1 cellular context compared by ENCODE assay signal in the genomic region with DNA sequence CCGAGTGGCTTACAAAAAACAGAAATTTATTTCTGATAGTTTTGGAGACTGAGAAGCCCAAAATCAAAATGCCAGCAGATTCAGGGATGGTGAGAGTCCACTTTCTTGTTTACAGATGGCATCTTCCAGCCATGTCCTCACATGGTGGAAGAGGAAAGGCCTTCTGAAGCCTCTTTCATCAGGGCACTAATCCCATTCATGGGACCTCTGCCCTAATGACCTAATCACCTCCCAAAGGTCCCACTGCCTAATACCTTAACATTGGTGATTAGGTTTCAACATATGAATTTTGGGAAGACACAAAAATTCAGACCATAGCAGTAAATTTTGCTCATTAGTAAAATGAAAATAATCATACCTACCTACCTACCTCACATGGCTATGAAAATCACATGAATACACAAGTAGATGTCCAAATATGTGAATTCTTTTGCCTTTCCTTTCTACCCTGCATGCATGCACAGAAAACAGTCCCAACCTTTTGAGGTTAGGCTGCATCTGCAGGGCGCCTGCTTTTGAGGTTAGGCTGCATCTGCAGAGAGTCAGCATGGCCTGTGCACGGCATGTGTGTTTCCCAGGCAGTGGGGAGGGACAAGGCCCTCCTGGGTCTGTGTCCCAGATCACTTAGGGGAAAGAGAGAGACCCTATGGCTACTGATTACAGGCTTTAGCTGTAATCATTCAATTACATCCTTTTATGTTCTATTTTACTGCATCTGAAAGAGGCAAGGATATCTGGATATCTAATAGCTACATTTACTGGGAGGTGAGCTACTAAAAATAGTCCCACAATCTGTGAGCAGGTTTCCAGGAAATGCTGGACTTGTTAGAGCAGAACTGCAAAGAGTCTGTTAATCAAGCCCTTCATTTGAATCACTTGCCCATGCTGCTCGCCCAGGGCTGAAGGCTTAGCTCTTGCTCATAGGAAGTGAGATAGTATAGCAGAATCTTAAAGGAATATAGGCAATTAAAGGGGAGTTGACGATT.
TF ChIP-seq lines count a peak whose summit lies in the region.

No MANE protein-coding gene starts in this region.

TF ChIP-seq in H1, 55 proteins besides CTCF, POLR2A, EP300 and RAD21:
- no peak for TF ChIP-seq SP4 (IDR thresholded peaks at IDR 0.05; ENCODE audit: low read length)
- no peak for TF ChIP-seq HDAC2 (IDR thresholded peaks at IDR 0.05; ENCODE audit: borderline replicate concordance in 1 of 2, low read depth in 2 of 2, low read length in 2 of 2)
- no peak for TF ChIP-seq EZH2 (IDR thresholded peaks at IDR 0.05; ENCODE audit: low read depth, low read length, severe bottlenecking)
- TF ChIP-seq SUZ12 (IDR thresholded peaks at IDR 0.05; ENCODE audit: low read length): no peak
